20 cellular contexts compared by ENCODE assay signal in the genomic region with DNA sequence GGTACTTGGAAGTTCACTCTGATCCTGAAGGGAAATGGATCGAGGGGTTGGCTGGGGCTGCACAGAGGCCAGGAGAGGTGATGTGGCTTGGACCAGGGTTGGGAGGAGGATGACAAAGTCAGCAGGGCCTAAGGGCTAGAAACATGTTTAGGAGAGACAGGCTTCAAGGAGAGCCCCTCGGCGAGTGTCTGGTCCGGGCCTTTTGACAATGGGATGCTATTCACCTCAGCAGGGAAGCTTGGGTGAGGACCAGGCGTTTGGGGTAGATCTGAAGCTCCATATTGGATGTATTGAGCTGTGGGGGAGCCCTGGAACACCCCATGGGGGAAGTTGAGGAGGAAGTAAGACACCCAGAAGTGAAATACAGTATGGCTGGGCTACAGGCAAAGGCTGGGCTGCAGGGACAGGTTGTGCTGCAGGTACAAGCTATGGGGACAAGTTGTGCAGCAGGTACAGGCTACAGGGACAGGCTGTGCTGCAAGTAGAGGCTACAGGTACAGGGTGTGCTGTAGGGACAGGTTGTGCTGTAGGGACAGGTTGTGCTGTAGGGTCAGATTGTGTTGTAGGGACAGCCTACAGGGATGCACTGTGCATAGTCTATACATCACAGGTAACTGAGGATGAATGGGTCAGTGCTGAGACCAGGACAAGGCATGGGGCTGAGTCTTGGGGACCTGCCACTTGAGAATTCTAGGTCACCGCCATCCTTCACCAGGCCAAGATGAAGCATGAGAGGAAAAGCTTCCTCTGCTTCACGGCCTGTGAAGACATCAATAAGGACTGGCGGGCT. TPM values are rescaled to one million over a fixed set of nuclear protein-coding genes. Genes with fewer than 3 reads are reported as not detected.
"Had no signal": no experiment of that assay in that cellular context is flagged by ENCODE, and none has a peak within 500 bp of the region (broad histone marks: within the 10 kb centered on the region; RNA-seq: fewer than 3 reads in every experiment).

No MANE protein-coding gene starts in this region.

- H3K27ac ChIP-seq: ascending aorta, cardiac muscle cell, coronary artery, upper lobe of right lung had no signal

- H3K27me3 ChIP-seq: ascending aorta, cardiac muscle cell had no signal

- H3K9me3 ChIP-seq: ascending aorta, mucosa of descending colon, upper lobe of right lung had no signal

- H3K36me3 ChIP-seq: ascending aorta, cardiac muscle cell, upper lobe of right lung had no signal

- H3K4me3 ChIP-seq: ascending aorta, cardiac muscle cell, lung, mucosa of descending colon, upper lobe of right lung had no signal

- ATAC-seq: activated CD8-positive, alpha-beta T cell treated with anti-CD3 and anti-CD28 coated beads for 36 hours; activated naive CD8-positive, alpha-beta T cell treated with anti-CD3 and anti-CD28 coated beads, Interleukin-2, amount 50 U/mL, for 24 hours; natural killer cell; sciatic nerve; stimulated activated naive CD8-positive, alpha-beta T cell treated with anti-CD3 and anti-CD28 coated beads, Interleukin-15, Interleukin-2, amounts not matched to agents 100 U/mL and 50 U/mL, for 24 hours had no signal

- DNase-seq: activated CD4-positive, CD25-positive, alpha-beta regulatory T cell treated with anti-CD3 and anti-CD28 coated beads, Interleukin-2, amount 50 U/mL, for 72 hours; activated CD8-positive, alpha-beta memory T cell treated with anti-CD3 and anti-CD28 coated beads, Interleukin-2, amount 50 U/mL, for 4 hours; activated CD8-positive, alpha-beta T cell treated with anti-CD3 and anti-CD28 coated beads for 36 hours; activated naive CD8-positive, alpha-beta T cell treated with anti-CD3 and anti-CD28 coated beads, Interleukin-2, amount 50 U/mL, for 24 hours; effector CD4-positive, alpha-beta T cell; hippocampal formation; natural killer cell; stimulated activated CD4-positive, alpha-beta T cell treated with anti-CD3 and anti-CD28 coated beads, Interleukin-12 subunit alpha, Interleukin-12 subunit beta, amount 100 ng/mL, for 4 hours; stimulated activated CD4-positive, alpha-beta T cell treated with anti-CD3 and anti-CD28 coated beads, Interleukin-4, amount 100 ng/mL, for 1 hour; stimulated activated CD8-positive, alpha-beta memory T cell treated with anti-CD3 and anti-CD28 coated beads, Interleukin-4, amount 100 ng/mL, for 48 hours; stimulated activated naive CD8-positive, alpha-beta T cell treated with anti-CD3 and anti-CD28 coated beads, Interleukin-15, Interleukin-2, amounts not matched to agents 100 U/mL and 50 U/mL, for 24 hours; upper lobe of right lung had no signal

- H3K4me1 ChIP-seq: ascending aorta, upper lobe of right lung had no signal

RNA-seq across cellular contexts. Expression of a gene that starts 22.7 kb away (rescaled TPM):
- total RNA-seq: activated CD8-positive, alpha-beta T cell treated with anti-CD3 and anti-CD28 coated beads for 36 hours; ascending aorta; glomerular endothelial cell; natural killer cell; pulmonary artery endothelial cell; sciatic nerve had no signal

RNA-seq across cellular contexts. Expression of a gene that starts 47.3 kb away (rescaled TPM):
- total RNA-seq: natural killer cell, pulmonary artery endothelial cell had no signal
